Comparison of ENCODE assay signal across 2 cellular contexts in genomic region chr10:96421995-96422394, GRCh38.
TF ChIP-seq lines count a peak whose summit lies in the region.

No MANE protein-coding gene starts in this region.

TF ChIP-seq in SK-N-SH, 30 proteins besides CTCF, POLR2A, EP300 and RAD21 (continued from another document):
- TF ChIP-seq ZBTB33 (IDR thresholded peaks at IDR 0.05; ENCODE audit: borderline replicate concordance, low read depth): no peak
- no peak for TF ChIP-seq TCF12 (IDR thresholded peaks at IDR 0.05)
- TF ChIP-seq EZH2phosphoT487 (IDR thresholded peaks at IDR 0.05; ENCODE audit: borderline replicate concordance, low read depth): no peak

TF ChIP-seq in HepG2, 621 proteins besides CTCF, POLR2A, EP300 and RAD21 (continued from another document):
- TF ChIP-seq DMAP1 (CRISPR knock-in tag; IDR thresholded peaks at IDR 0.05): no peak
- peak; percentile 12; the same call in 1 of the 2 replicates for TF ChIP-seq MAFF (IDR thresholded peaks at IDR 0.05; ENCODE audit: low read depth, low read length)
- no peak for TF ChIP-seq CC2D1A (CRISPR knock-in tag; IDR thresholded peaks at IDR 0.05)
- TF ChIP-seq RFX1 (IDR thresholded peaks at IDR 0.05): no peak
- no peak for TF ChIP-seq PHF21A (CRISPR knock-in tag; IDR thresholded peaks at IDR 0.05)
